ENCODE assay signal across 10 cellular contexts in genomic region chr4:20248155-20248558, GRCh38. TPM values are rescaled to one million over a fixed set of nuclear protein-coding genes. Genes with fewer than 3 reads are reported as not detected.
DNase-seq lines count a peak whose midpoint lies in the region; TF ChIP-seq lines count a peak whose summit lies in the region.
"Had no signal": no experiment of that assay in that cellular context is flagged by ENCODE, and none has a peak within 500 bp of the region (broad histone marks: within the 10 kb centered on the region; RNA-seq: fewer than 3 reads in every experiment).

No MANE protein-coding gene starts in this region.

- H3K27ac ChIP-seq in HL-60 (replicated peaks) (no peak overlapping the region), OCI-LY7 (ENCODE audit: low read depth, low read length, poor library complexity, severe bottlenecking) (no peak overlapping the region), ovary (no peak overlapping the region)

- H3K79me2 ChIP-seq in OCI-LY7 (ENCODE audit: insufficient read depth, low read depth, low read length): no peaks in the 10 kb centered on the region

- intact Hi-C loops in OCI-LY7 (cut with micrococcal nuclease; ENCODE audit: unreplicated experiment): loop anchor here (5.0 to 10.0 kb wide), 3 partner anchors 741 to 1556 kb away; no protein-coding TSS in a partner anchor
- intact Hi-C loops in ovary (cut with DNase I): no loop called here

- WGBS in ovary, 3 donors: 4 to 11% (median 7%) methylated on average over 3 of the region's 3 CpGs

- peak; percentile 47 for TF ChIP-seq CTCF in HL-60 (IDR thresholded peaks at IDR 0.05; ENCODE audit: insufficient read depth, low read length)
- TF ChIP-seq CTCF in OCI-LY7 (conservative IDR thresholded peaks at IDR 0.05; ENCODE audit: low read length): peak; percentile 86
- peak; percentile 10 to 39 (median 30) for TF ChIP-seq CTCF in ovary (IDR thresholded peaks at IDR 0.05)

- no peak overlapping the region for H3K4me3 ChIP-seq in HL-60 (replicated peaks; ENCODE audit: insufficient read depth, low read length)
- H3K4me3 ChIP-seq in OCI-LY7 (ENCODE audit: low read depth, low read length, poor library complexity, severe bottlenecking): no peak overlapping the region
- no peak overlapping the region for H3K4me3 ChIP-seq in ovary

- BruUV-seq in OCI-LY7 (replicated peaks; lab: Mats Ljungman, UMichigan): no TSS peak

- H3K4me1 ChIP-seq in OCI-LY7 (ENCODE audit: insufficient read depth, low read length, poor library complexity, severe bottlenecking): no peaks in the 10 kb centered on the region
- H3K4me1 ChIP-seq in ovary (ENCODE audit: insufficient read depth): peaks cover under 1% of the 10 kb centered on the region

- TF ChIP-seq POLR2A in ovary (IDR thresholded peaks at IDR 0.05): no peak

- H3K36me3 ChIP-seq in OCI-LY7 (ENCODE audit: insufficient read depth, low read length) (no peaks in the 10 kb centered on the region), ovary (no peaks in the 10 kb centered on the region)

- H3K27me3 ChIP-seq in HL-60 (ENCODE audit: insufficient read depth, poor library complexity, severe bottlenecking): peaks cover 26% of the 10 kb centered on the region
- no peaks in the 10 kb centered on the region for H3K27me3 ChIP-seq in ovary

- H3K4me2 ChIP-seq in OCI-LY7 (ENCODE audit: low read length): no peak overlapping the region

- no peaks in the 10 kb centered on the region for H3K9me3 ChIP-seq in OCI-LY7 (ENCODE audit: low read length)
- H3K9me3 ChIP-seq in ovary: no peaks in the 10 kb centered on the region

- POLR2A ChIA-PET in OCI-LY7 (lab: Charles Lee): no interaction called here

- H3K9me2 ChIP-seq in OCI-LY7 (ENCODE audit: insufficient read depth, low read length): no peaks in the 10 kb centered on the region

- DNase-seq in Daoy (ENCODE audit: low read depth) (peak; percentile 16), HL-60 (ENCODE audit: low read depth in 1 of 2, low spot score in 1 of 2) (peak in 1 of 2 experiments; percentile 14), OCI-LY7 (ENCODE audit: low spot score) (peak; percentile 40), epidermal melanocyte (ENCODE audit: insufficient read length, low spot score) (peak; percentile 30), ovary (no peak), 8988T (no peak)
- no peak for DNase-seq in activated naive CD4-positive, alpha-beta T cell treated with anti-CD3 and anti-CD28 coated beads, Interleukin-2, amount 50 U/mL, for 16 hours
- no peak for DNase-seq in stimulated activated CD4-positive, alpha-beta T cell treated with anti-CD3 and anti-CD28 coated beads, Interleukin-2, amount 100 ng/mL, for 48 hours
- DNase-seq: naive B cell had no signal

- no peak overlapping the region for H2AFZ ChIP-seq in OCI-LY7 (ENCODE audit: low read length)

- no peak for TF ChIP-seq EP300 in ovary (IDR thresholded peaks at IDR 0.05)

- CTCF ChIA-PET in OCI-LY7 (lab: Charles Lee; ENCODE audit: unreplicated experiment): interaction anchor here (0.5 kb wide), 1 partner anchor 448 kb away, joined by 4 read pairs; no protein-coding TSS in a partner anchor

- H4K20me1 ChIP-seq in OCI-LY7 (ENCODE audit: insufficient read depth, low read length): no peaks in the 10 kb centered on the region

RNA-seq across cellular contexts. Expression of gene SLIT2, which starts 3.5 kb away (rescaled TPM):
- total RNA-seq in Daoy (2014; rRNA removed; shearing (Covaris generic)): 0.29 and 0.39 TPM in 2 replicates
- total RNA-seq in OCI-LY7 (2014; rRNA removed; shearing (Covaris generic)): not detected in 2 replicates
- total RNA-seq in OCI-LY7 (2022): not detected in 2 replicates
- 10 to 100 TPM in 4 of 7 donors, 1 to 10 TPM in 3; 5.3 to 17.7 (median 10.1) TPM for total RNA-seq in ovary
- 10 to 100 TPM in 1 of 2 donors, 1 to 10 TPM in 1; 2.0 to 16.1 TPM for polyA plus RNA-seq in ovary
- total RNA-seq: T-helper 2 cell treated with Interferon-gamma antibody and Interleukin-4, amounts not matched to agents 100 ng/mL and 5 ng/mL, for 36 hours had no signal

Comparison
In these comparisons a context has a peak if more than half of its experiments do, and no peak if none do; other contexts are left out.
1. DNase-seq: peak in Daoy (single experiment), OCI-LY7 (single experiment) and epidermal melanocyte (single experiment); none in ovary (0 of 5), activated naive CD4-positive, alpha-beta T cell treated with anti-CD3 and anti-CD28 coated beads, Interleukin-2, amount 50 U/mL, for 16 hours (single experiment), 8988T (single experiment) and stimulated activated CD4-positive, alpha-beta T cell treated with anti-CD3 and anti-CD28 coated beads, Interleukin-2, amount 100 ng/mL, for 48 hours (0 of 2).
2. CTCF ChIP-seq: peak in every context shown above with its lines; median percentile 86 in OCI-LY7; 47 in HL-60; 30 in ovary.